12 cellular contexts compared by ENCODE assay signal in genomic region chr14:61530896-61531295, GRCh38.
DNase-seq lines count a peak whose midpoint lies in the region; ATAC-seq and TF ChIP-seq lines count a peak whose summit lies in the region.
"Had no signal": no experiment of that assay in that cellular context is flagged by ENCODE, and none has a peak within 500 bp of the region (broad histone marks: within the 10 kb centered on the region; RNA-seq: fewer than 3 reads in every experiment).

No MANE protein-coding gene starts in this region.

- no peak overlapping the region for H3K4me2 ChIP-seq in SK-N-SH

- no peak overlapping the region for H3K9ac ChIP-seq in SK-N-SH
- H3K9ac ChIP-seq: parathyroid adenoma had no signal

- intact Hi-C loops in activated CD4-positive, alpha-beta T cell treated with anti-CD3 and anti-CD28 coated beads, Interleukin-2, amount 10 ng/mL, durations not matched to agents 24 days and 14 days (cut with micrococcal nuclease): no loop called here

- TF ChIP-seq EP300 in SK-N-SH (IDR thresholded peaks at IDR 0.05; ENCODE audit: borderline replicate concordance in 1 of 2, low read depth in 1 of 2, low read length in 1 of 2): no peak

- DNase-seq in activated CD4-positive, alpha-beta T cell treated with anti-CD3 and anti-CD28 coated beads, Interleukin-2, amount 10 ng/mL, durations not matched to agents 24 days and 14 days: no peak
- DNase-seq in activated CD4-positive, alpha-beta T cell treated with anti-CD3 and anti-CD28 coated beads for 1 hour: no peak
- DNase-seq in activated CD4-positive, alpha-beta memory T cell treated with anti-CD3 and anti-CD28 coated beads, Interleukin-2, amount 10 ng/mL, durations not matched to agents 7 days and 5 days: no peak
- DNase-seq in epithelial cell of prostate (ENCODE audit: low read depth, low spot score) (no peak), SK-N-SH (no peak), SW 1271 (lab: John Stamatoyannopoulos, UW) (no peak)
- no peak for DNase-seq in stimulated activated effector memory CD8-positive, alpha-beta T cell treated with anti-CD3 and anti-CD28 coated beads, Interleukin-12 subunit alpha, Interleukin-12 subunit beta, amount 100 ng/mL, for 72 hours (ENCODE audit: low spot score in 2 of 2)
- no peak for DNase-seq in stimulated activated CD4-positive, alpha-beta T cell treated with anti-CD3 and anti-CD28 coated beads, Interleukin-12 subunit alpha, Interleukin-12 subunit beta, amount 100 ng/mL, for 4 hours
- DNase-seq: NCI-H1694, NCI-H446, WERI-Rb-1 had no signal

- no peak for ATAC-seq in stimulated activated effector memory CD8-positive, alpha-beta T cell treated with anti-CD3 and anti-CD28 coated beads, Interleukin-12 subunit alpha, Interleukin-12 subunit beta, amount 100 ng/mL, for 72 hours

- H3K27ac ChIP-seq in epithelial cell of prostate (peak overlapping the region; percentile 42), SK-N-SH (ENCODE audit: low read depth in 2 of 2, low read length in 1 of 2) (no peak overlapping the region)
- H3K27ac ChIP-seq: WERI-Rb-1 had no signal

- POLR2A ChIA-PET in activated CD4-positive, alpha-beta memory T cell treated with anti-CD3 and anti-CD28 coated beads, Interleukin-2, amount 10 ng/mL, durations not matched to agents 7 days and 5 days (lab: Charles Lee): no interaction called here
- POLR2A ChIA-PET in SK-N-SH (lab: Yijun Ruan, JAX): no interaction called here

- H3K4me1 Mint-ChIP-seq in activated CD4-positive, alpha-beta T cell treated with anti-CD3 and anti-CD28 coated beads, Interleukin-2, amount 10 ng/mL, durations not matched to agents 24 days and 14 days: peaks cover 76% of the 10 kb centered on the region
- H3K4me1 Mint-ChIP-seq in activated CD4-positive, alpha-beta memory T cell treated with anti-CD3 and anti-CD28 coated beads, Interleukin-2, amount 10 ng/mL, durations not matched to agents 7 days and 5 days: peaks cover 83% of the 10 kb centered on the region
- H3K4me1 Mint-ChIP-seq in stimulated activated effector memory CD8-positive, alpha-beta T cell treated with anti-CD3 and anti-CD28 coated beads, Interleukin-12 subunit alpha, Interleukin-12 subunit beta, amount 100 ng/mL, for 72 hours: peaks cover 91% of the 10 kb centered on the region

- no peak for TF ChIP-seq RAD21 in SK-N-SH (IDR thresholded peaks at IDR 0.05; ENCODE audit: low read length)

- no peaks in the 10 kb centered on the region for H3K9me3 ChIP-seq in SK-N-SH

- H3K27ac Mint-ChIP-seq in activated CD4-positive, alpha-beta T cell treated with anti-CD3 and anti-CD28 coated beads, Interleukin-2, amount 10 ng/mL, durations not matched to agents 24 days and 14 days: peak overlapping the region; percentile 56
- peak overlapping the region; percentile 1 for H3K27ac Mint-ChIP-seq in activated CD4-positive, alpha-beta memory T cell treated with anti-CD3 and anti-CD28 coated beads, Interleukin-2, amount 10 ng/mL, durations not matched to agents 7 days and 5 days
- H3K27ac Mint-ChIP-seq in stimulated activated effector memory CD8-positive, alpha-beta T cell treated with anti-CD3 and anti-CD28 coated beads, Interleukin-12 subunit alpha, Interleukin-12 subunit beta, amount 100 ng/mL, for 72 hours: peak overlapping the region; percentile 66

- no peak overlapping the region for H3K4me3 Mint-ChIP-seq in activated CD4-positive, alpha-beta T cell treated with anti-CD3 and anti-CD28 coated beads, Interleukin-2, amount 10 ng/mL, durations not matched to agents 24 days and 14 days
- no peak overlapping the region for H3K4me3 Mint-ChIP-seq in activated CD4-positive, alpha-beta memory T cell treated with anti-CD3 and anti-CD28 coated beads, Interleukin-2, amount 10 ng/mL, durations not matched to agents 7 days and 5 days
- H3K4me3 Mint-ChIP-seq in stimulated activated effector memory CD8-positive, alpha-beta T cell treated with anti-CD3 and anti-CD28 coated beads, Interleukin-12 subunit alpha, Interleukin-12 subunit beta, amount 100 ng/mL, for 72 hours: peak overlapping the region; percentile 29

- no peaks in the 10 kb centered on the region for H3K27me3 Mint-ChIP-seq in activated CD4-positive, alpha-beta T cell treated with anti-CD3 and anti-CD28 coated beads, Interleukin-2, amount 10 ng/mL, durations not matched to agents 24 days and 14 days
- H3K27me3 Mint-ChIP-seq in activated CD4-positive, alpha-beta memory T cell treated with anti-CD3 and anti-CD28 coated beads, Interleukin-2, amount 10 ng/mL, durations not matched to agents 7 days and 5 days: no peaks in the 10 kb centered on the region

- H3K9me2 ChIP-seq in SK-N-SH: no peaks in the 10 kb centered on the region

- H3K36me3 ChIP-seq in SK-N-SH (replicated peaks in 1 of 2; ENCODE audit: control insufficient read depth in 1 of 2, insufficient read depth in 2 of 2, low read length in 1 of 2): no peaks in the 10 kb centered on the region
- H3K36me3 ChIP-seq: WERI-Rb-1 had no signal

- H3K9me3 Mint-ChIP-seq in activated CD4-positive, alpha-beta T cell treated with anti-CD3 and anti-CD28 coated beads, Interleukin-2, amount 10 ng/mL, durations not matched to agents 24 days and 14 days: peaks cover 6% of the 10 kb centered on the region
- no peaks in the 10 kb centered on the region for H3K9me3 Mint-ChIP-seq in activated CD4-positive, alpha-beta memory T cell treated with anti-CD3 and anti-CD28 coated beads, Interleukin-2, amount 10 ng/mL, durations not matched to agents 7 days and 5 days
- no peaks in the 10 kb centered on the region for H3K9me3 Mint-ChIP-seq in stimulated activated effector memory CD8-positive, alpha-beta T cell treated with anti-CD3 and anti-CD28 coated beads, Interleukin-12 subunit alpha, Interleukin-12 subunit beta, amount 100 ng/mL, for 72 hours

- no peaks in the 10 kb centered on the region for H3K79me2 ChIP-seq in SK-N-SH (ENCODE audit: insufficient read depth)
- H3K79me2 ChIP-seq: parathyroid adenoma had no signal

- peaks cover 74% of the 10 kb centered on the region for H3K36me3 Mint-ChIP-seq in activated CD4-positive, alpha-beta T cell treated with anti-CD3 and anti-CD28 coated beads, Interleukin-2, amount 10 ng/mL, durations not matched to agents 24 days and 14 days (ENCODE audit: low read depth)
- H3K36me3 Mint-ChIP-seq in activated CD4-positive, alpha-beta memory T cell treated with anti-CD3 and anti-CD28 coated beads, Interleukin-2, amount 10 ng/mL, durations not matched to agents 7 days and 5 days (ENCODE audit: low read depth): peaks cover 85% of the 10 kb centered on the region
- H3K36me3 Mint-ChIP-seq in stimulated activated effector memory CD8-positive, alpha-beta T cell treated with anti-CD3 and anti-CD28 coated beads, Interleukin-12 subunit alpha, Interleukin-12 subunit beta, amount 100 ng/mL, for 72 hours: peaks cover 96% of the 10 kb centered on the region

- no peaks in the 10 kb centered on the region for H3F3A ChIP-seq in SK-N-SH (replicated peaks; ENCODE audit: insufficient read depth)

- peaks cover 26 to 28% of the 10 kb centered on the region in 2 experiments for H3K4me1 ChIP-seq in SK-N-SH (ENCODE audit: control insufficient read depth in 1 of 2, insufficient read depth in 2 of 2, low read depth in 1 of 2, low read length in 1 of 2)

- no peaks in the 10 kb centered on the region for H3K27me3 ChIP-seq in SK-N-SH (ENCODE audit: insufficient read depth)

- H2AFZ ChIP-seq in SK-N-SH (ENCODE audit: low read depth): no peak overlapping the region
- H2AFZ ChIP-seq: parathyroid adenoma had no signal

- no peak overlapping the region for H3K4me3 ChIP-seq in SK-N-SH (ENCODE audit: low read depth in 2 of 2, low read length in 1 of 2)

- no peaks in the 10 kb centered on the region for H4K20me1 ChIP-seq in SK-N-SH (ENCODE audit: insufficient read depth)

- WGBS in SK-N-SH (ENCODE audit: low lambda C conversion rate): 91% methylated on average over 5 of the region's 5 CpGs

- no peak for TF ChIP-seq CTCF in SK-N-SH (IDR thresholded peaks at IDR 0.05)

- CTCF ChIA-PET in activated CD4-positive, alpha-beta memory T cell treated with anti-CD3 and anti-CD28 coated beads, Interleukin-2, amount 10 ng/mL, durations not matched to agents 7 days and 5 days (lab: Charles Lee): no interaction called here
- CTCF ChIA-PET in SK-N-SH (lab: Yijun Ruan, JAX): no interaction called here

TF ChIP-seq in SK-N-SH, 30 proteins besides CTCF, POLR2A, EP300 and RAD21:
- TF ChIP-seq NFIC (IDR thresholded peaks at IDR 0.05; ENCODE audit: borderline replicate concordance) (no peak), FOXM1 (IDR thresholded peaks at IDR 0.05; ENCODE audit: low read depth) (no peak), MAX (IDR thresholded peaks at IDR 0.05; ENCODE audit: low read depth) (no peak), TEAD4 (IDR thresholded peaks at IDR 0.05; ENCODE audit: borderline replicate concordance, insufficient read depth) (no peak), POLR2AphosphoS5 (IDR thresholded peaks at IDR 0.05; ENCODE audit: low read depth, low read length) (no peak), EZH2phosphoT487 (IDR thresholded peaks at IDR 0.05; ENCODE audit: borderline replicate concordance, low read depth) (no peak), RFX5 (IDR thresholded peaks at IDR 0.05; ENCODE audit: low read length) (no peak)
TF ChIP-seq in SK-N-SH: peak in this region for 0.

Comparison
In these comparisons a context has a peak if more than half of its experiments do, and no peak if none do; other contexts are left out.
1. H3K27ac Mint-ChIP-seq: peak in every context shown above with its lines; median percentile 66 in stimulated activated effector memory CD8-positive, alpha-beta T cell treated with anti-CD3 and anti-CD28 coated beads, Interleukin-12 subunit alpha, Interleukin-12 subunit beta, amount 100 ng/mL, for 72 hours; 56 in activated CD4-positive, alpha-beta T cell treated with anti-CD3 and anti-CD28 coated beads, Interleukin-2, amount 10 ng/mL, durations not matched to agents 24 days and 14 days; 1 in activated CD4-positive, alpha-beta memory T cell treated with anti-CD3 and anti-CD28 coated beads, Interleukin-2, amount 10 ng/mL, durations not matched to agents 7 days and 5 days.